11 cellular contexts compared by ENCODE assay signal in genomic region chr4:139552506-139552905, GRCh38. TPM values are rescaled to one million over a fixed set of nuclear protein-coding genes. Genes with fewer than 3 reads are reported as not detected.
A peak's percentile ranks its signal among the peaks of the same experiment; 100 is the strongest.
DNase-seq lines count a peak whose midpoint lies in the region; ATAC-seq, FAIRE-seq and TF ChIP-seq lines count a peak whose summit lies in the region.
"Had no signal": no experiment of that assay in that cellular context is flagged by ENCODE, and none has a peak within 500 bp of the region (broad histone marks: within the 10 kb centered on the region; RNA-seq: fewer than 3 reads in every experiment).

No MANE protein-coding gene starts in this region.

- no peaks in the 10 kb centered on the region for H3K9me3 Mint-ChIP-seq in dendritic cell treated with granulocyte-macrophage colony-stimulating factor and Interleukin-4, amounts not matched to agents 40 ng/mL and 50 ng/mL, for 4 days
- no peaks in the 10 kb centered on the region for H3K9me3 Mint-ChIP-seq in neural crest cell

- TF ChIP-seq EP300 in A549 (IDR thresholded peaks at IDR 0.05) = no peak

- no peak for TF ChIP-seq RAD21 in A549 (conservative IDR thresholded peaks at IDR 0.05 in 1 of 2, IDR thresholded peaks at IDR 0.05 in 1 of 2)

- DNase-seq in A549 (ENCODE audit: low read depth in 1 of 2, low spot score in 1 of 2) (no peak), HS-27A (ENCODE audit: low read depth) (peak; percentile 12), neural crest cell (ENCODE audit: low read depth, low spot score) (no peak), NCI-H1436 treated with DMSO at 0.1 percent for 48 hours (lab: John Stamatoyannopoulos, UW) (no peak), AG08396 (ENCODE audit: low spot score) (no peak)
- DNase-seq: activated CD8-positive, alpha-beta T cell treated with anti-CD3 and anti-CD28 coated beads, Interleukin-2, amount 10 ng/mL, durations not matched to agents 7 days and 5 days had no signal

- peaks cover 6% of the 10 kb centered on the region for H3K27me3 Mint-ChIP-seq in dendritic cell treated with granulocyte-macrophage colony-stimulating factor and Interleukin-4, amounts not matched to agents 40 ng/mL and 50 ng/mL, for 4 days
- peaks cover 20% of the 10 kb centered on the region for H3K27me3 Mint-ChIP-seq in neural crest cell (ENCODE audit: low read depth)

- CTCF ChIA-PET in A549 (lab: Yijun Ruan, JAX) = interaction anchor here (1.2 kb wide), 2 partner anchors 25 to 102 kb away, joined by 3 to 4 read pairs; no protein-coding TSS in a partner anchor

- no peak for TF ChIP-seq POLR2A in A549 (IDR thresholded peaks at IDR 0.05; ENCODE audit: low read length)

- peaks cover 33% of the 10 kb centered on the region for H3K4me1 Mint-ChIP-seq in dendritic cell treated with granulocyte-macrophage colony-stimulating factor and Interleukin-4, amounts not matched to agents 40 ng/mL and 50 ng/mL, for 4 days (ENCODE audit: low read depth)
- H3K4me1 Mint-ChIP-seq in neural crest cell = peaks cover 46% of the 10 kb centered on the region

- no peak for ATAC-seq in A549
- ATAC-seq in HG02610 (IDR thresholded peaks at IDR 0.05; ENCODE audit: unreplicated experiment) = no peak
- no peak for ATAC-seq in HG03439 (IDR thresholded peaks at IDR 0.05; ENCODE audit: unreplicated experiment)
- ATAC-seq: activated CD8-positive, alpha-beta T cell treated with anti-CD3 and anti-CD28 coated beads, Interleukin-2, amount 10 ng/mL, durations not matched to agents 7 days and 5 days had no signal

- TF ChIP-seq CTCF in A549 (IDR thresholded peaks at IDR 0.05) = no peak
- TF ChIP-seq CTCF in neural crest cell (conservative IDR thresholded peaks at IDR 0.05) = no peak

- H3K4me3 Mint-ChIP-seq in dendritic cell treated with granulocyte-macrophage colony-stimulating factor and Interleukin-4, amounts not matched to agents 40 ng/mL and 50 ng/mL, for 4 days = peak overlapping the region; percentile 27
- peak overlapping the region; percentile 10 for H3K4me3 Mint-ChIP-seq in neural crest cell
- H3K4me3 Mint-ChIP-seq: activated CD8-positive, alpha-beta T cell treated with anti-CD3 and anti-CD28 coated beads, Interleukin-2, amount 10 ng/mL, durations not matched to agents 7 days and 5 days had no signal

- H3K27ac Mint-ChIP-seq in dendritic cell treated with granulocyte-macrophage colony-stimulating factor and Interleukin-4, amounts not matched to agents 40 ng/mL and 50 ng/mL, for 4 days = peak overlapping the region; percentile 64
- no peak overlapping the region for H3K27ac Mint-ChIP-seq in neural crest cell (ENCODE audit: unreplicated experiment)
- H3K27ac Mint-ChIP-seq: activated CD8-positive, alpha-beta T cell treated with anti-CD3 and anti-CD28 coated beads, Interleukin-2, amount 10 ng/mL, durations not matched to agents 7 days and 5 days had no signal

- H3K9me3 ChIP-seq in A549 = no peaks in the 10 kb centered on the region

- H3K36me3 Mint-ChIP-seq in dendritic cell treated with granulocyte-macrophage colony-stimulating factor and Interleukin-4, amounts not matched to agents 40 ng/mL and 50 ng/mL, for 4 days (ENCODE audit: low read depth) = peaks cover 24% of the 10 kb centered on the region
- no peaks in the 10 kb centered on the region for H3K36me3 Mint-ChIP-seq in neural crest cell (ENCODE audit: low read depth)

- 19% methylated on average over 4 of the region's 4 CpGs for WGBS in A549 (ENCODE audit: missing lambda C conversion rate)

- no peak overlapping the region; the same call in 2 of the 3 replicates for H3K4me3 ChIP-seq in A549

- POLR2A ChIA-PET in A549 (lab: Yijun Ruan, JAX) = interaction anchor here (0.6 kb wide), 1 partner anchor 99 kb away, joined by 4 read pairs; no protein-coding TSS in a partner anchor

- peak overlapping the region; percentile 84 for H3K4me2 ChIP-seq in A549

- FAIRE-seq in A549 (lab: Jason Lieb, UNC) = no peak
- FAIRE-seq: GM18507 had no signal

- peaks cover 54% of the 10 kb centered on the region for H3K4me1 ChIP-seq in A549

- H3K27ac ChIP-seq in A549 = peak overlapping the region; percentile 49 to 80; a peak in 5 of 6 replicates
- H3K27ac ChIP-seq: C4-2B had no signal

- intact Hi-C loops in dendritic cell treated with granulocyte-macrophage colony-stimulating factor and Interleukin-4, amounts not matched to agents 40 ng/mL and 50 ng/mL, for 4 days (cut with micrococcal nuclease) = loop anchor here (10.0 kb wide), 2 partner anchors 98 to 602 kb away; partner anchors contain the start of genes MAML3 and RAB33B

TF ChIP-seq in A549, 52 proteins besides CTCF, POLR2A, EP300 and RAD21:
- TF ChIP-seq, protein P1, sequence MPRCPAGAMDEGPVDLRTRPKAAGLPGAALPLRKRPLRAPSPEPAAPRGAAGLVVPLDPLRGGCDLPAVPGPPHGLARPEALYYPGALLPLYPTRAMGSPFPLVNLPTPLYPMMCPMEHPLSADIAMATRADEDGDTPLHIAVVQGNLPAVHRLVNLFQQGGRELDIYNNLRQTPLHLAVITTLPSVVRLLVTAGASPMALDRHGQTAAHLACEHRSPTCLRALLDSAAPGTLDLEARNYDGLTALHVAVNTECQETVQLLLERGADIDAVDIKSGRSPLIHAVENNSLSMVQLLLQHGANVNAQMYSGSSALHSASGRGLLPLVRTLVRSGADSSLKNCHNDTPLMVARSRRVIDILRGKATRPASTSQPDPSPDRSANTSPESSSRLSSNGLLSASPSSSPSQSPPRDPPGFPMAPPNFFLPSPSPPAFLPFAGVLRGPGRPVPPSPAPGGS (IDR thresholded peaks at IDR 0.05) = no peak
- TF ChIP-seq ZC3H11A (IDR thresholded peaks at IDR 0.05) (no peak), MAFK (IDR thresholded peaks at IDR 0.05; ENCODE audit: partially characterized antibody) (no peak), GATA3 (IDR thresholded peaks at IDR 0.05; ENCODE audit: borderline replicate concordance) (no peak), KDM5A (IDR thresholded peaks at IDR 0.05) (no peak), FOSL2 (IDR thresholded peaks at IDR 0.05) (no peak), FOSL2 (CRISPR knock-in tag; IDR thresholded peaks at IDR 0.05) (no peak), EHMT2 (IDR thresholded peaks at IDR 0.05; ENCODE audit: low read depth) (no peak), CBX2 (IDR thresholded peaks at IDR 0.05; ENCODE audit: borderline replicate concordance, low read depth) (no peak), FOSB (CRISPR knock-in tag; IDR thresholded peaks at IDR 0.05) (no peak), ZFP36 (IDR thresholded peaks at IDR 0.05; ENCODE audit: borderline replicate concordance, partially characterized antibody) (no peak), JUNB (IDR thresholded peaks at IDR 0.05) (no peak), CHD4 (IDR thresholded peaks at IDR 0.05; ENCODE audit: borderline replicate concordance) (no peak), RARB (CRISPR knock-in tag; IDR thresholded peaks at IDR 0.05) (no peak), TFCP2L1 (CRISPR knock-in tag; IDR thresholded peaks at IDR 0.05) (no peak), ZNF302 (CRISPR knock-in tag; IDR thresholded peaks at IDR 0.05) (no peak), NR3C1 (IDR thresholded peaks at IDR 0.05) (no peak), NFE2L2 (conservative IDR thresholded peaks at IDR 0.05; ENCODE audit: low read length) (no peak)
- TF ChIP-seq, protein P2, sequence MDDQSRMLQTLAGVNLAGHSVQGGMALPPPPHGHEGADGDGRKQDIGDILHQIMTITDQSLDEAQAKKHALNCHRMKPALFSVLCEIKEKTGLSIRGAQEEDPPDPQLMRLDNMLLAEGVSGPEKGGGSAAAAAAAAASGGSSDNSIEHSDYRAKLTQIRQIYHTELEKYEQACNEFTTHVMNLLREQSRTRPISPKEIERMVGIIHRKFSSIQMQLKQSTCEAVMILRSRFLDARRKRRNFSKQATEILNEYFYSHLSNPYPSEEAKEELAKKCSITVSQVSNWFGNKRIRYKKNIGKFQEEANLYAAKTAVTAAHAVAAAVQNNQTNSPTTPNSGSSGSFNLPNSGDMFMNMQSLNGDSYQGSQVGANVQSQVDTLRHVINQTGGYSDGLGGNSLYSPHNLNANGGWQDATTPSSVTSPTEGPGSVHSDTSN (IDR thresholded peaks at IDR 0.05) = no peak
- TF ChIP-seq, protein P3, sequence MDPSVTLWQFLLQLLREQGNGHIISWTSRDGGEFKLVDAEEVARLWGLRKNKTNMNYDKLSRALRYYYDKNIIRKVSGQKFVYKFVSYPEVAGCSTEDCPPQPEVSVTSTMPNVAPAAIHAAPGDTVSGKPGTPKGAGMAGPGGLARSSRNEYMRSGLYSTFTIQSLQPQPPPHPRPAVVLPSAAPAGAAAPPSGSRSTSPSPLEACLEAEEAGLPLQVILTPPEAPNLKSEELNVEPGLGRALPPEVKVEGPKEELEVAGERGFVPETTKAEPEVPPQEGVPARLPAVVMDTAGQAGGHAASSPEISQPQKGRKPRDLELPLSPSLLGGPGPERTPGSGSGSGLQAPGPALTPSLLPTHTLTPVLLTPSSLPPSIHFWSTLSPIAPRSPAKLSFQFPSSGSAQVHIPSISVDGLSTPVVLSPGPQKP (IDR thresholded peaks at IDR 0.05; ENCODE audit: low read depth, low read length) = no peak
TF ChIP-seq in A549: peak in this region for 0.

RNA-seq across cellular contexts. Expression of gene SETD7, which starts 3.5 kb away (rescaled TPM):
- 30.6 and 41.3 TPM in 2 replicates for polyA plus RNA-seq in A549 (2011; rRNA removed)
- polyA plus RNA-seq in A549 (2012; cell fraction: cytosol; rRNA removed) = 9.1 and 12.1 TPM in 2 replicates
- polyA plus RNA-seq in A549 (2012; cell fraction: nucleus; rRNA removed) = 5.3 and 12.2 TPM in 2 replicates
- 39.1 to 43.4 TPM (median 39.3 TPM) in 3 replicates for polyA plus RNA-seq in A549 (2017; fragmentation: RNase III; extraction: RNeasy Plus Mini Kit Qiagen cat#74134 plus additional on column Dnase treatment)
- polyA minus RNA-seq in A549 (2011; rRNA and poly(A)+ RNA removed) = 41.5 and 42.8 TPM in 2 replicates
- total RNA-seq in neural crest cell = 11.1 and 11.4 TPM in 2 replicates
